In genomic region chr11:37597776-37598175, GRCh38 we compare ENCODE assay signal across 24 cellular contexts.
DNase-seq lines count a peak whose midpoint lies in the region; ATAC-seq, FAIRE-seq and TF ChIP-seq lines count a peak whose summit lies in the region.
"Had no signal": no experiment of that assay in that cellular context is flagged by ENCODE, and none has a peak within 500 bp of the region (broad histone marks: within the 10 kb centered on the region; RNA-seq: fewer than 3 reads in every experiment).

No MANE protein-coding gene starts in this region.

- no peaks in the 10 kb centered on the region for H4K20me1 ChIP-seq in H1 (replicated peaks in 1 of 2; ENCODE audit: control insufficient read depth in 1 of 2, insufficient read depth in 2 of 2, low read length in 2 of 2)
- H4K20me1 ChIP-seq: BLaER1 treated with 17β-estradiol and CSF1 and Interleukin-3, amounts not matched to agents 10 nM and 100 nM had no signal

- no peaks in the 10 kb centered on the region for H3K4me1 ChIP-seq in NT2/D1 (ENCODE audit: insufficient read depth, insufficient read length)
- no peaks in the 10 kb centered on the region for H3K4me1 ChIP-seq in H1 (replicated peaks in 1 of 4; ENCODE audit: control insufficient read depth in 3 of 4, insufficient read depth in 4 of 4, low read length in 3 of 4)
- H3K4me1 ChIP-seq: A549; BE2C; BLaER1 treated with 17β-estradiol and CSF1 and Interleukin-3, amounts not matched to agents 10 nM and 100 nM had no signal

- DNase-seq in ELF-1 (ENCODE audit: low read depth, low spot score), result peak; percentile 14
- DNase-seq in NT2/D1 (ENCODE audit: low read depth, low spot score), result peak; percentile 63
- no peak for DNase-seq in H1 (ENCODE audit: low read depth in 1 of 2, low spot score in 2 of 2)
- peak; percentile 15 for DNase-seq in iPS-NIHi11 (ENCODE audit: low spot score)
- no peak for DNase-seq in 8988T
- no peak for DNase-seq in EL
- DNase-seq in Right ventricle myocardium inferior (ENCODE audit: missing footprints), result no peak
- DNase-seq in brain microvascular endothelial cell, result no peak
- DNase-seq: ACHN; AML-193; BE2C; CD4-positive, alpha-beta T cell; CD8-positive, alpha-beta memory T cell; DMS 273 treated with DMSO at 0.1 percent for 48 hours; DMS79; GOT3; H9 had no signal

- no peak for TF ChIP-seq EP300 in H1 (IDR thresholded peaks at IDR 0.05; ENCODE audit: borderline replicate concordance in 1 of 2, low read depth in 2 of 2, low read length in 2 of 2)

- H3K18ac ChIP-seq in H1 (ENCODE audit: extremely low read depth, low read length), result no peak overlapping the region

- no peak overlapping the region for H4K5ac ChIP-seq in H1 (ENCODE audit: insufficient read length, low read depth, low read length)

- H3K4me3 ChIP-seq in NT2/D1 (ENCODE audit: insufficient read length, low read depth) (no peak overlapping the region), H1 (ENCODE audit: extremely low read depth in 1 of 4, insufficient read depth in 2 of 4, low read depth in 3 of 4, low read length in 4 of 4) (no peak overlapping the region), brain microvascular endothelial cell (ENCODE audit: low read depth, low read length) (no peak overlapping the region)
- H3K4me3 ChIP-seq: A549; BLaER1 treated with 17β-estradiol and CSF1 and Interleukin-3, amounts not matched to agents 10 nM and 100 nM had no signal

- no peak overlapping the region for H4K8ac ChIP-seq in H1 (ENCODE audit: extremely low read depth, insufficient read depth, low read length)

- no peak overlapping the region for H3K4ac ChIP-seq in H1 (replicated peaks; ENCODE audit: insufficient read length, low read depth, low read length)

- no peak overlapping the region for H2AK5ac ChIP-seq in H1 (ENCODE audit: low read depth, low read length)

- H3K27ac ChIP-seq in H1 (ENCODE audit: low read depth, low read length) (no peak overlapping the region), brain microvascular endothelial cell (no peak overlapping the region)
- H3K27ac ChIP-seq: 22Rv1; A549; BLaER1 treated with 17β-estradiol and CSF1 and Interleukin-3, amounts not matched to agents 10 nM and 100 nM had no signal

- H3K27me3 ChIP-seq in NT2/D1 (ENCODE audit: insufficient read depth, insufficient read length) (no peaks in the 10 kb centered on the region), H1 (replicated peaks in 1 of 4; ENCODE audit: control insufficient read depth in 3 of 4, extremely low read depth in 1 of 4, insufficient read depth in 3 of 4, low read length in 3 of 4) (no peaks in the 10 kb centered on the region), brain microvascular endothelial cell (replicated peaks) (no peaks in the 10 kb centered on the region)
- H3K27me3 ChIP-seq: BE2C; BLaER1 treated with 17β-estradiol and CSF1 and Interleukin-3, amounts not matched to agents 10 nM and 100 nM had no signal

- H3K9ac ChIP-seq in NT2/D1 (ENCODE audit: insufficient read length, low read depth) (no peak overlapping the region), H1 (replicated peaks in 1 of 4; ENCODE audit: extremely low read depth in 1 of 4, low read depth in 3 of 4, low read length in 3 of 4) (no peak overlapping the region)
- H3K9ac ChIP-seq: BLaER1 treated with 17β-estradiol and CSF1 and Interleukin-3, amounts not matched to agents 10 nM and 100 nM had no signal

- H2BK20ac ChIP-seq in H1 (ENCODE audit: low read length), result no peak overlapping the region

- WGBS in H1 (ENCODE audit: extremely low coverage in 1 of 2, insufficient coverage in 1 of 2, insufficient read length in 1 of 2, insufficient replicate concordance in 2 of 2, low coverage in 1 of 2, low lambda C conversion rate in 2 of 2, missing lambda C conversion rate in 1 of 2), 2 experiments, result 51% methylated on average over 2 of the region's 2 CpGs; no CpG with 5 or more reads in 1 of the 2 experiments

- H3K23ac ChIP-seq in H1 (ENCODE audit: insufficient read length), result no peak overlapping the region

- no peak overlapping the region for H2BK12ac ChIP-seq in H1 (ENCODE audit: low read depth, low read length)

- no peak overlapping the region for H2AFZ ChIP-seq in H1 (ENCODE audit: low read length)

- H3K9me3 ChIP-seq in NT2/D1 (ENCODE audit: insufficient read depth, low read length) (peaks cover 4% of the 10 kb centered on the region; the same call in 1 of the 2 replicates), H1 (ENCODE audit: insufficient read depth in 2 of 2, low read depth in 1 of 2, low read length in 1 of 2) (no peaks in the 10 kb centered on the region)
- H3K9me3 ChIP-seq: A549; BE2C; BLaER1 treated with 17β-estradiol and CSF1 and Interleukin-3, amounts not matched to agents 10 nM and 100 nM had no signal

- H2BK120ac ChIP-seq in H1 (replicated peaks; ENCODE audit: low read depth, low read length), result no peak overlapping the region

- no peak for TF ChIP-seq RAD21 in H1 (IDR thresholded peaks at IDR 0.05 in 1 of 2, conservative IDR thresholded peaks at IDR 0.05 in 1 of 2; ENCODE audit: low read depth in 2 of 2, low read length in 2 of 2)

- no peak overlapping the region for H2BK15ac ChIP-seq in H1 (ENCODE audit: low read length)

- POLR2A ChIA-PET in H1 (lab: Charles Lee; ENCODE audit: partially characterized antibody), result no interaction called here

- no peak overlapping the region for H3K14ac ChIP-seq in H1 (ENCODE audit: insufficient read length)

- no peaks in the 10 kb centered on the region for H3K79me2 ChIP-seq in H1 (ENCODE audit: control insufficient read depth in 1 of 2, insufficient read depth in 2 of 2, low read length in 2 of 2)

- intact Hi-C loops in Right ventricle myocardium inferior (cut with DNase I), result no loop called here

- H2BK5ac ChIP-seq in H1 (ENCODE audit: low read depth, low read length), result no peak overlapping the region

- no peak for TF ChIP-seq POLR2A in H1 (IDR thresholded peaks at IDR 0.05; ENCODE audit: control extremely low read depth in 1 of 2, low read depth in 2 of 2, low read length in 2 of 2)

- 0 out of 4 replicates have a peak overlapping the region, but pooled peaks of 1 of the 2 experiments have one; percentile 20 for H3K4me2 ChIP-seq in H1 (ENCODE audit: insufficient read depth in 1 of 2, low read depth in 2 of 2, low read length in 2 of 2)
- H3K4me2 ChIP-seq: A549; BLaER1 treated with 17β-estradiol and CSF1 and Interleukin-3, amounts not matched to agents 10 nM and 100 nM had no signal

- H3K36me3 ChIP-seq in NT2/D1 (ENCODE audit: insufficient read depth, insufficient read length, low read length), result no peaks in the 10 kb centered on the region
- H3K36me3 ChIP-seq in H1 (ENCODE audit: control insufficient read depth in 2 of 4, insufficient read depth in 4 of 4, low read length in 3 of 4), result no peaks in the 10 kb centered on the region
- no peaks in the 10 kb centered on the region for H3K36me3 ChIP-seq in brain microvascular endothelial cell (replicated peaks)
- H3K36me3 ChIP-seq: BE2C; BLaER1 treated with 17β-estradiol and CSF1 and Interleukin-3, amounts not matched to agents 10 nM and 100 nM had no signal

- H3K79me1 ChIP-seq in H1 (ENCODE audit: low read depth, low read length), result no peaks in the 10 kb centered on the region

- no peak for FAIRE-seq in H1 (lab: Jason Lieb, UNC)
- FAIRE-seq: A549, D721Med, G401.6, GM12892 had no signal

- TF ChIP-seq CTCF in H1 (IDR thresholded peaks at IDR 0.05; ENCODE audit: control extremely low read depth in 1 of 3, insufficient read depth in 1 of 3, low read depth in 1 of 3, low read length in 3 of 3), result no peak
- no peak for TF ChIP-seq CTCF in brain microvascular endothelial cell (IDR thresholded peaks at IDR 0.05; ENCODE audit: low read depth, low read length, missing control alignments)

- CTCF ChIA-PET in H1 (lab: Charles Lee; ENCODE audit: partially characterized antibody), result interaction anchor here (0.6 kb wide), 1 partner anchor 401 kb away, joined by 3 read pairs; no protein-coding TSS in a partner anchor

- H3K23me2 ChIP-seq in H1 (ENCODE audit: low read depth, low read length), result no peaks in the 10 kb centered on the region

- in situ Hi-C loops in brain microvascular endothelial cell (cut with HindIII; ENCODE audit: low pct_ligation_motif_present, low sequenced_read_pairs), result no loop called here

- no peak overlapping the region for H3K56ac ChIP-seq in H1 (replicated peaks; ENCODE audit: insufficient read length, low read depth, low read length)

- no peak for ATAC-seq in Right ventricle myocardium inferior
- ATAC-seq: A549, HCT116 had no signal

- H4K91ac ChIP-seq in H1 (replicated peaks; ENCODE audit: insufficient read length, low read length), result no peak overlapping the region

TF ChIP-seq in H1, 55 proteins besides CTCF, POLR2A, EP300 and RAD21:
- TF ChIP-seq BCL11A (IDR thresholded peaks at IDR 0.05; ENCODE audit: low read depth in 2 of 2, low read length in 2 of 2) (peak in 1 of 2 experiments; percentile 60), TBP (IDR thresholded peaks at IDR 0.05; ENCODE audit: low read depth, low read length) (no peak), NANOG (IDR thresholded peaks at IDR 0.05; ENCODE audit: insufficient read depth, low read depth, low read length, poor library complexity, severe bottlenecking) (peak; percentile 15), TEAD4 (IDR thresholded peaks at IDR 0.05; ENCODE audit: low read depth, low read length) (0 out of 2 replicates have a peak, but pooled peaks have one; percentile 17), SP4 (IDR thresholded peaks at IDR 0.05; ENCODE audit: low read length) (no peak), HDAC2 (IDR thresholded peaks at IDR 0.05; ENCODE audit: borderline replicate concordance in 1 of 2, low read depth in 2 of 2, low read length in 2 of 2) (peak in 1 of 2 experiments; percentile 53; a peak in 2 of 4 replicates), POU5F1 (IDR thresholded peaks at IDR 0.05; ENCODE audit: low read depth, low read length) (peak; percentile 96), SIRT6 (IDR thresholded peaks at IDR 0.05; ENCODE audit: low read length) (no peak)

Comparison
In these comparisons a context has a peak if more than half of its experiments do, and no peak if none do; other contexts are left out.
1. DNase-seq: peak in ELF-1 (single experiment), NT2/D1 (single experiment) and iPS-NIHi11 (single experiment); none in H1 (0 of 2), 8988T (single experiment), EL (single experiment), Right ventricle myocardium inferior (single experiment) and brain microvascular endothelial cell (single experiment).